13 cellular contexts compared by ENCODE assay signal in the genomic region with DNA sequence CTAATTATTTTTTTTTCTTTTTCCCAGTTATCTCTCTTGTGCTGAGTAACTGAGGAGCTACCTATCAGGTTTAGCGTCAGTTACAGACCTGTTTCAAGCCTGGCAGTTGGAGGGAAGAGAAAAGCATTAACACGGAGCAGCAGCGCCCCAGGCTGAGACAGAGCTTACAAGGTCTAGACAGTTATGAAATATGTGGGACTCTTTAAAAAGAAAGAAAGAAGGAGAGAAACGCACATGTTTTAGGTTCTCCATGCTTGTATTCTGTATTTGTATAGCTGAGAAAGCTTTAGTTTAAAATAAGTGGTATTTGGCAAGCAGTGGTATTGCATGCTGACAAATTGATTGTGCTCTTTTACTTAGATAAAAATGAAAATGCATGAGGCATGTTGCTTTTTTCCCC.
DNase-seq lines count a peak whose midpoint lies in the region; ATAC-seq and TF ChIP-seq lines count a peak whose summit lies in the region.
"Had no signal": no experiment of that assay in that cellular context is flagged by ENCODE, and none has a peak within 500 bp of the region (broad histone marks: within the 10 kb centered on the region; RNA-seq: fewer than 3 reads in every experiment).

No MANE protein-coding gene starts in this region.

- peak; percentile 7 for TF ChIP-seq CTCF in DND-41 (IDR thresholded peaks at IDR 0.05; ENCODE audit: borderline replicate concordance, extremely low read depth, low read length, poor library complexity, severe bottlenecking)
- TF ChIP-seq CTCF in neural cell (IDR thresholded peaks at IDR 0.05; ENCODE audit: poor library complexity, severe bottlenecking): peak; percentile 40

- H3K4me1 ChIP-seq in DND-41 (ENCODE audit: insufficient read depth, low read length): no peaks in the 10 kb centered on the region
- H3K4me1 ChIP-seq: colonic mucosa had no signal

- H3K27ac ChIP-seq in DND-41 (ENCODE audit: low read length): no peak overlapping the region
- H3K27ac ChIP-seq in neural cell (ENCODE audit: low read length): no peak overlapping the region
- H3K27ac ChIP-seq: BLaER1, colonic mucosa had no signal

- H2AFZ ChIP-seq in DND-41 (ENCODE audit: low read depth, low read length) (no peak overlapping the region), neural cell (ENCODE audit: low read depth, low read length) (no peak overlapping the region)

- TF ChIP-seq EP300 in neural cell (conservative IDR thresholded peaks at IDR 0.05; ENCODE audit: poor library complexity, severe bottlenecking): no peak

- DNase-seq in DND-41: no peak
- DNase-seq in fibroblast of peridontal ligament (ENCODE audit: extremely low read depth): peak; percentile 42
- no peak for DNase-seq in NCI-H345 treated with DMSO at 0.1 percent for 48 hours (lab: John Stamatoyannopoulos, UW; ENCODE audit: unreplicated experiment)
- DNase-seq in stimulated activated naive CD4-positive, alpha-beta T cell treated with Interleukin-2 at 50 U/mL for 16 hours (lab: John Stamatoyannopoulos, UW): no peak
- no peak for DNase-seq in NCI-H526 treated with DMSO at 0.1 percent for 48 hours (lab: John Stamatoyannopoulos, UW)
- no peak for DNase-seq in ureter (ENCODE audit: low spot score)
- DNase-seq: colonic mucosa, DMS53, Karpas-422, NCI-H187 treated with DMSO at 0.1 percent for 48 hours had no signal

- no peak overlapping the region for H3K4me3 ChIP-seq in DND-41 (ENCODE audit: low read depth in 1 of 2, low read length in 2 of 2)
- H3K4me3 ChIP-seq in neural cell (ENCODE audit: low read length): no peak overlapping the region
- H3K4me3 ChIP-seq: BLaER1, colonic mucosa had no signal

- H3K79me2 ChIP-seq in DND-41 (ENCODE audit: insufficient read depth, low read length): no peaks in the 10 kb centered on the region
- no peaks in the 10 kb centered on the region for H3K79me2 ChIP-seq in neural cell (replicated peaks; ENCODE audit: insufficient read depth, low read length)

- peaks cover 6% of the 10 kb centered on the region for H4K20me1 ChIP-seq in DND-41 (ENCODE audit: insufficient read depth, low read length)
- H4K20me1 ChIP-seq in neural cell (ENCODE audit: insufficient read depth): no peaks in the 10 kb centered on the region

- H3K4me2 ChIP-seq in DND-41 (ENCODE audit: insufficient read depth, low read length) (no peak overlapping the region), neural cell (ENCODE audit: low read length) (no peak overlapping the region)

- ATAC-seq in DND-41 (ENCODE audit: insufficient read depth, low read depth) (no peak), SK-N-SH treated with all-trans-retinoic acid at 6 μM for 48 hours (peak; percentile 36)

- no peaks in the 10 kb centered on the region for H3F3A ChIP-seq in neural cell (ENCODE audit: insufficient read depth, low read length, poor library complexity, severe bottlenecking)

- no peaks in the 10 kb centered on the region for H3K9me3 ChIP-seq in DND-41 (ENCODE audit: insufficient read depth, low read length, severe bottlenecking)
- no peaks in the 10 kb centered on the region for H3K9me3 ChIP-seq in neural cell (ENCODE audit: low read length)
- H3K9me3 ChIP-seq: colonic mucosa had no signal

- H3K9ac ChIP-seq in DND-41 (ENCODE audit: low read depth, low read length): no peak overlapping the region
- no peak overlapping the region for H3K9ac ChIP-seq in neural cell (ENCODE audit: low read length)
- H3K9ac ChIP-seq: BLaER1 had no signal

- TF ChIP-seq RAD21 in neural cell (conservative IDR thresholded peaks at IDR 0.05): no peak

- H3K36me3 ChIP-seq in DND-41 (ENCODE audit: insufficient read depth, low read length) (no peaks in the 10 kb centered on the region; the same call in 1 of the 2 replicates), neural cell (ENCODE audit: insufficient read depth, low read length) (no peaks in the 10 kb centered on the region)
- H3K36me3 ChIP-seq: BLaER1, colonic mucosa had no signal

- no peaks in the 10 kb centered on the region for H3K9me2 ChIP-seq in neural cell (ENCODE audit: insufficient read depth, low read length)

- H3K27me3 ChIP-seq in DND-41 (ENCODE audit: insufficient read depth, low read length, poor library complexity): no peaks in the 10 kb centered on the region
- no peaks in the 10 kb centered on the region for H3K27me3 ChIP-seq in neural cell (ENCODE audit: insufficient read depth, low read depth, low read length)
- H3K27me3 ChIP-seq: BLaER1, colonic mucosa had no signal

TF ChIP-seq in SK-N-SH treated with all-trans-retinoic acid at 6 μM for 48 hours, 23 proteins besides CTCF, POLR2A, EP300 and RAD21 (continues in another document):
- TF ChIP-seq BACH2 (CRISPR knock-in tag; IDR thresholded peaks at IDR 0.05; ENCODE audit: borderline replicate concordance): no peak
- TF ChIP-seq TSHZ2 (CRISPR knock-in tag; IDR thresholded peaks at IDR 0.05): no peak
- no peak for TF ChIP-seq RARB (CRISPR knock-in tag; IDR thresholded peaks at IDR 0.05)
- TF ChIP-seq TOX (CRISPR knock-in tag; IDR thresholded peaks at IDR 0.05; ENCODE audit: borderline replicate concordance): no peak
- no peak for TF ChIP-seq ZFP30 (CRISPR knock-in tag; IDR thresholded peaks at IDR 0.05)

TF ChIP-seq in neural cell, 6 proteins besides CTCF, POLR2A, EP300 and RAD21:
- TF ChIP-seq EZH2 (IDR thresholded peaks at IDR 0.05; ENCODE audit: borderline replicate concordance, insufficient read depth, low read length, poor library complexity, severe bottlenecking) (no peak), POLR2AphosphoS5 (IDR thresholded peaks at IDR 0.05) (no peak), TAF1 (IDR thresholded peaks at IDR 0.05; ENCODE audit: low read depth) (no peak), SMC3 (conservative IDR thresholded peaks at IDR 0.05; ENCODE audit: poor library complexity) (no peak), MXI1 (conservative IDR thresholded peaks at IDR 0.05; ENCODE audit: poor library complexity, severe bottlenecking) (no peak)
- TF ChIP-seq, protein P1, sequence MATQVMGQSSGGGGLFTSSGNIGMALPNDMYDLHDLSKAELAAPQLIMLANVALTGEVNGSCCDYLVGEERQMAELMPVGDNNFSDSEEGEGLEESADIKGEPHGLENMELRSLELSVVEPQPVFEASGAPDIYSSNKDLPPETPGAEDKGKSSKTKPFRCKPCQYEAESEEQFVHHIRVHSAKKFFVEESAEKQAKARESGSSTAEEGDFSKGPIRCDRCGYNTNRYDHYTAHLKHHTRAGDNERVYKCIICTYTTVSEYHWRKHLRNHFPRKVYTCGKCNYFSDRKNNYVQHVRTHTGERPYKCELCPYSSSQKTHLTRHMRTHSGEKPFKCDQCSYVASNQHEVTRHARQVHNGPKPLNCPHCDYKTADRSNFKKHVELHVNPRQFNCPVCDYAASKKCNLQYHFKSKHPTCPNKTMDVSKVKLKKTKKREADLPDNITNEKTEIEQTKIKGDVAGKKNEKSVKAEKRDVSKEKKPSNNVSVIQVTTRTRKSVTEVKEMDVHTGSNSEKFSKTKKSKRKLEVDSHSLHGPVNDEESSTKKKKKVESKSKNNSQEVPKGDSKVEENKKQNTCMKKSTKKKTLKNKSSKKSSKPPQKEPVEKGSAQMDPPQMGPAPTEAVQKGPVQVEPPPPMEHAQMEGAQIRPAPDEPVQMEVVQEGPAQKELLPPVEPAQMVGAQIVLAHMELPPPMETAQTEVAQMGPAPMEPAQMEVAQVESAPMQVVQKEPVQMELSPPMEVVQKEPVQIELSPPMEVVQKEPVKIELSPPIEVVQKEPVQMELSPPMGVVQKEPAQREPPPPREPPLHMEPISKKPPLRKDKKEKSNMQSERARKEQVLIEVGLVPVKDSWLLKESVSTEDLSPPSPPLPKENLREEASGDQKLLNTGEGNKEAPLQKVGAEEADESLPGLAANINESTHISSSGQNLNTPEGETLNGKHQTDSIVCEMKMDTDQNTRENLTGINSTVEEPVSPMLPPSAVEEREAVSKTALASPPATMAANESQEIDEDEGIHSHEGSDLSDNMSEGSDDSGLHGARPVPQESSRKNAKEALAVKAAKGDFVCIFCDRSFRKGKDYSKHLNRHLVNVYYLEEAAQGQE (IDR thresholded peaks at IDR 0.05; ENCODE audit: borderline replicate concordance): no peak
